19 cellular contexts compared by ENCODE assay signal in the genomic region with DNA sequence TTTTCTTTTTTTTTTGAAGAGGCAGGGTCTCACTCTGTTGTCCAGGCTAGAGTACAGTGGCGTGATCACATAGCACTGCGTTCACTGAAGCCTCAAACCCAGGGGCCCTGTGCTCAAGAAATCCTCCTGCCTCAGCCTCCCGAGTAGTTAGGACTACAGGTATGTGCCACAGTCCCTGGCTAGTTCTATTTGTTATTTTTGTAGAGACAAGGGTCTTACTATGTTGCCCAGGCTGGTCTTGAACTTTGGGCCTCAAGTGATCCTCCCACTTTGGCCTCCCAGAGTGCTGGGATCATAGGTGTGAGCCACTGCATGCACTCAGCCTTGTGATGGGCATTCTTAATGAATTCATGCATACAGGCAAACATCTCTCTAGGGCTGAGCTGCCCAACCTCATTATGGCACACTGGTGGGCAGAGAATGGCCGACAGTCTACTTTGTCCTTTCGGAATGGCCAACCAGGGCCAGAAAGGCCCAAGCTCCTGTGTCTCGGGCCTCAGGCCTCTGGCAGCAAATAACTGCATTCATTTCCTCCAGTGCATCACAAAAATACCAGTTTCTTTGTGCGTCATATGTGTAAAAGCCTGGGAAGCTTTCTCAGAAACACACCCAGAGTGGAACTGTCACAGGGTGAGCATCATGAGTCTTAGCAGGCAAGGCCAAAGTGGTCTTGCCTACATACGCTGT. TPM values are rescaled to one million over a fixed set of nuclear protein-coding genes. Genes with fewer than 3 reads are reported as not detected.
DNase-seq lines count a peak whose midpoint lies in the region; ATAC-seq and TF ChIP-seq lines count a peak whose summit lies in the region.
"Had no signal": no experiment of that assay in that cellular context is flagged by ENCODE, and none has a peak within 500 bp of the region (broad histone marks: within the 10 kb centered on the region; RNA-seq: fewer than 3 reads in every experiment).

No MANE protein-coding gene starts in this region.

- TF ChIP-seq POLR2A in body of pancreas (IDR thresholded peaks at IDR 0.05): no peak

- peaks cover 85% of the 10 kb centered on the region for H3K36me3 Mint-ChIP-seq in activated CD8-positive, alpha-beta T cell treated with anti-CD3 and anti-CD28 coated beads for 36 hours (ENCODE audit: low read depth)
- H3K36me3 Mint-ChIP-seq in activated CD8-positive, alpha-beta T cell treated with anti-CD3 and anti-CD28 coated beads, Interleukin-2, amount 10 ng/mL, durations not matched to agents 7 days and 5 days (ENCODE audit: low read depth): peaks cover 84% of the 10 kb centered on the region
- H3K36me3 Mint-ChIP-seq in Caco-2 (ENCODE audit: insufficient read depth, unreplicated experiment): peaks cover 7% of the 10 kb centered on the region
- no peaks in the 10 kb centered on the region for H3K36me3 Mint-ChIP-seq in progenitor cell of endocrine pancreas (ENCODE audit: insufficient read depth)

- CTCF ChIA-PET in activated CD8-positive, alpha-beta T cell treated with anti-CD3 and anti-CD28 coated beads for 36 hours (lab: Charles Lee): interaction anchor here (1.0 to 9.4 kb wide), 11 partner anchors 11 to 108 kb away, joined by 3 to 413 read pairs (median 4); partner anchors contain the start of gene ANXA6
- CTCF ChIA-PET in activated CD8-positive, alpha-beta T cell treated with anti-CD3 and anti-CD28 coated beads, Interleukin-2, amount 10 ng/mL, durations not matched to agents 7 days and 5 days (lab: Charles Lee): interaction anchor here (1.2 to 10.2 kb wide), 8 partner anchors 14 to 108 kb away, joined by 3 to 491 read pairs (median 8); partner anchors contain the start of gene ANXA6
- CTCF ChIA-PET in Caco-2 (lab: Charles Lee): interaction anchor here (0.8 to 2.9 kb wide), 5 partner anchors 20 to 109 kb away, joined by 4 to 19 read pairs (median 5); partner anchors contain the start of gene ANXA6

- no peaks in the 10 kb centered on the region for H3K9me3 Mint-ChIP-seq in activated CD8-positive, alpha-beta T cell treated with anti-CD3 and anti-CD28 coated beads for 36 hours
- no peaks in the 10 kb centered on the region for H3K9me3 Mint-ChIP-seq in activated CD8-positive, alpha-beta T cell treated with anti-CD3 and anti-CD28 coated beads, Interleukin-2, amount 10 ng/mL, durations not matched to agents 7 days and 5 days (ENCODE audit: insufficient read depth)
- H3K9me3 Mint-ChIP-seq in Caco-2 (ENCODE audit: unreplicated experiment) (no peaks in the 10 kb centered on the region), progenitor cell of endocrine pancreas (ENCODE audit: low read depth) (no peaks in the 10 kb centered on the region)
- H3K9me3 Mint-ChIP-seq: activated naive CD8-positive, alpha-beta T cell treated with anti-CD3 and anti-CD28 coated beads, Interleukin-2, amount 10 ng/mL, durations not matched to agents 7 days and 5 days had no signal

- no peak for DNase-seq in activated CD8-positive, alpha-beta T cell treated with anti-CD3 and anti-CD28 coated beads for 36 hours
- no peak for DNase-seq in activated CD8-positive, alpha-beta T cell treated with anti-CD3 and anti-CD28 coated beads, Interleukin-2, amount 10 ng/mL, durations not matched to agents 7 days and 5 days
- DNase-seq in Caco-2: no peak
- DNase-seq in body of pancreas: no peak
- DNase-seq in progenitor cell of endocrine pancreas (ENCODE audit: low spot score, unreplicated experiment): no peak
- no peak for DNase-seq in SW480 (ENCODE audit: low spot score)
- no peak for DNase-seq in cerebellar cortex (ENCODE audit: low spot score)
- DNase-seq: activated naive CD8-positive, alpha-beta T cell treated with anti-CD3 and anti-CD28 coated beads, Interleukin-2, amount 10 ng/mL, durations not matched to agents 7 days and 5 days; brain microvascular endothelial cell; C1 segment of cervical spinal cord; dermis blood vessel endothelial cell; left ventricle myocardium superior; NCI-H1092 treated with DMSO at 0.1 percent for 48 hours; NCI-H526; SHP77 treated with DMSO at 0.1 percent for 48 hours; stimulated activated CD4-positive, alpha-beta T cell treated with anti-CD3 and anti-CD28 coated beads, Interleukin-4, amount 100 ng/mL, for 4 hours had no signal

- peak overlapping the region; percentile 43 to 65 (median 52) for H3K27ac ChIP-seq in body of pancreas
- H3K27ac ChIP-seq: A549, brain microvascular endothelial cell, parathyroid adenoma had no signal

- H3K36me3 ChIP-seq in Caco-2 (ENCODE audit: control insufficient read depth, insufficient read depth, low read length): no peaks in the 10 kb centered on the region
- peaks cover 2 to 4% of the 10 kb centered on the region in 2 donors for H3K36me3 ChIP-seq in body of pancreas (replicated peaks in 1 of 2; ENCODE audit: insufficient read depth in 1 of 2, low read depth in 2 of 2)

- peak overlapping the region; percentile 76 for H3K27ac Mint-ChIP-seq in activated CD8-positive, alpha-beta T cell treated with anti-CD3 and anti-CD28 coated beads for 36 hours
- no peak overlapping the region for H3K27ac Mint-ChIP-seq in activated CD8-positive, alpha-beta T cell treated with anti-CD3 and anti-CD28 coated beads, Interleukin-2, amount 10 ng/mL, durations not matched to agents 7 days and 5 days
- H3K27ac Mint-ChIP-seq in Caco-2 (ENCODE audit: unreplicated experiment) (peak overlapping the region; percentile 90), progenitor cell of endocrine pancreas (peak overlapping the region; percentile 95)

- 83 to 93% methylated on average over 8 of the region's 8 CpGs for WGBS in body of pancreas, 2 donors

- no peak overlapping the region for H3K4me3 Mint-ChIP-seq in activated CD8-positive, alpha-beta T cell treated with anti-CD3 and anti-CD28 coated beads for 36 hours
- H3K4me3 Mint-ChIP-seq in activated CD8-positive, alpha-beta T cell treated with anti-CD3 and anti-CD28 coated beads, Interleukin-2, amount 10 ng/mL, durations not matched to agents 7 days and 5 days: no peak overlapping the region
- H3K4me3 Mint-ChIP-seq in Caco-2 (ENCODE audit: unreplicated experiment) (no peak overlapping the region), progenitor cell of endocrine pancreas (ENCODE audit: low read depth) (no peak overlapping the region)
- H3K4me3 Mint-ChIP-seq: activated naive CD8-positive, alpha-beta T cell treated with anti-CD3 and anti-CD28 coated beads, Interleukin-2, amount 10 ng/mL, durations not matched to agents 7 days and 5 days had no signal

- no peak overlapping the region for H3K4me3 ChIP-seq in Caco-2 (ENCODE audit: low read depth, low read length)
- H3K4me3 ChIP-seq in body of pancreas: no peak overlapping the region
- H3K4me3 ChIP-seq: A549 had no signal

- BruUV-seq in Caco-2 (replicated peaks; lab: Mats Ljungman, UMichigan): TSS peak; percentile 44

- POLR2A ChIA-PET in activated CD8-positive, alpha-beta T cell treated with anti-CD3 and anti-CD28 coated beads for 36 hours (lab: Charles Lee): interaction anchor here (0.7 to 1.4 kb wide), 2 partner anchors 11 to 52 kb away, joined by 3 read pairs; no protein-coding TSS in a partner anchor
- POLR2A ChIA-PET in activated CD8-positive, alpha-beta T cell treated with anti-CD3 and anti-CD28 coated beads, Interleukin-2, amount 10 ng/mL, durations not matched to agents 7 days and 5 days (lab: Charles Lee): interaction anchor here (0.7 to 1.6 kb wide), 2 partner anchors 20 to 673 kb away, joined by 3 to 5 read pairs; no protein-coding TSS in a partner anchor
- POLR2A ChIA-PET in Caco-2 (lab: Charles Lee): interaction anchor here (2.0 kb wide), 1 partner anchor 27 kb away, joined by 15 read pairs; the partner anchor contains the start of gene ANXA6

- intact Hi-C loops in activated CD8-positive, alpha-beta T cell treated with anti-CD3 and anti-CD28 coated beads for 36 hours (cut with micrococcal nuclease): no loop called here
- intact Hi-C loops in Caco-2 (cut with micrococcal nuclease; ENCODE audit: unreplicated experiment) (no loop called here), body of pancreas (cut with DNase I) (no loop called here)

- H3K4me1 ChIP-seq in Caco-2 (peaks cover 22% of the 10 kb centered on the region), body of pancreas (peaks cover 6% of the 10 kb centered on the region)
- H3K4me1 ChIP-seq: A549 had no signal

- no peak for TF ChIP-seq CTCF in activated CD8-positive, alpha-beta T cell treated with anti-CD3 and anti-CD28 coated beads for 36 hours (IDR thresholded peaks at IDR 0.05)
- TF ChIP-seq CTCF in Caco-2 (IDR thresholded peaks at IDR 0.05; ENCODE audit: insufficient read depth in 1 of 2, low read depth in 1 of 2, low read length in 1 of 2, severe bottlenecking in 1 of 2, unreplicated experiment in 1 of 2): no peak
- no peak for TF ChIP-seq CTCF in body of pancreas (IDR thresholded peaks at IDR 0.05)
- TF ChIP-seq CTCF in progenitor cell of endocrine pancreas (IDR thresholded peaks at IDR 0.05; ENCODE audit: unreplicated experiment): no peak

- no peak for ATAC-seq in activated CD8-positive, alpha-beta T cell treated with anti-CD3 and anti-CD28 coated beads for 36 hours
- no peak for ATAC-seq in activated CD8-positive, alpha-beta T cell treated with anti-CD3 and anti-CD28 coated beads, Interleukin-2, amount 10 ng/mL, durations not matched to agents 7 days and 5 days
- ATAC-seq in body of pancreas: peak; percentile 25
- no peak for ATAC-seq in GM21786 (IDR thresholded peaks at IDR 0.05; ENCODE audit: unreplicated experiment)
- ATAC-seq: A549, left ventricle myocardium superior had no signal

- no peaks in the 10 kb centered on the region for H3K27me3 ChIP-seq in Caco-2 (replicated peaks; ENCODE audit: control insufficient read depth, insufficient read depth, low read length)
- H3K27me3 ChIP-seq in body of pancreas: no peaks in the 10 kb centered on the region
- H3K27me3 ChIP-seq: brain microvascular endothelial cell had no signal

- peaks cover 66% of the 10 kb centered on the region for H3K4me1 Mint-ChIP-seq in activated CD8-positive, alpha-beta T cell treated with anti-CD3 and anti-CD28 coated beads for 36 hours (ENCODE audit: low read depth)
- peaks cover 40% of the 10 kb centered on the region for H3K4me1 Mint-ChIP-seq in activated CD8-positive, alpha-beta T cell treated with anti-CD3 and anti-CD28 coated beads, Interleukin-2, amount 10 ng/mL, durations not matched to agents 7 days and 5 days (ENCODE audit: low read depth)
- peaks cover 8% of the 10 kb centered on the region for H3K4me1 Mint-ChIP-seq in Caco-2 (ENCODE audit: low read depth, unreplicated experiment)
- H3K4me1 Mint-ChIP-seq in progenitor cell of endocrine pancreas (ENCODE audit: low read depth): peaks cover 8% of the 10 kb centered on the region

- H3K27me3 Mint-ChIP-seq in activated CD8-positive, alpha-beta T cell treated with anti-CD3 and anti-CD28 coated beads for 36 hours: no peaks in the 10 kb centered on the region
- no peaks in the 10 kb centered on the region for H3K27me3 Mint-ChIP-seq in activated CD8-positive, alpha-beta T cell treated with anti-CD3 and anti-CD28 coated beads, Interleukin-2, amount 10 ng/mL, durations not matched to agents 7 days and 5 days (ENCODE audit: low read depth)
- H3K27me3 Mint-ChIP-seq in Caco-2 (ENCODE audit: insufficient read depth, unreplicated experiment) (no peaks in the 10 kb centered on the region), progenitor cell of endocrine pancreas (no peaks in the 10 kb centered on the region)
- H3K27me3 Mint-ChIP-seq: activated naive CD8-positive, alpha-beta T cell treated with anti-CD3 and anti-CD28 coated beads, Interleukin-2, amount 10 ng/mL, durations not matched to agents 7 days and 5 days had no signal

- H3K9me3 ChIP-seq in Caco-2 (no peaks in the 10 kb centered on the region), body of pancreas (no peaks in the 10 kb centered on the region)
- H3K9me3 ChIP-seq: A549 had no signal

RNA-seq across cellular contexts. Expression of gene ANXA6, which starts 27.2 kb away (rescaled TPM):
- total RNA-seq in activated CD8-positive, alpha-beta T cell treated with anti-CD3 and anti-CD28 coated beads for 36 hours: 100 to 1,000 TPM; 328 to 336 TPM
- 100 to 1,000 TPM; 481 to 495 TPM for total RNA-seq in activated CD8-positive, alpha-beta T cell treated with anti-CD3 and anti-CD28 coated beads, Interleukin-2, amount 10 ng/mL, durations not matched to agents 7 days and 5 days
- 43.0 and 51.9 TPM in 2 replicates for total RNA-seq in Caco-2 (2022)
- total RNA-seq in body of pancreas: 10 to 100 TPM; 60.3 to 60.4 TPM
- 27.7 and 28.5 TPM in 2 replicates for total RNA-seq in progenitor cell of endocrine pancreas

RNA-seq across cellular contexts. Expression of gene TNIP1, which starts 49.5 kb away (rescaled TPM):
- total RNA-seq in activated CD8-positive, alpha-beta T cell treated with anti-CD3 and anti-CD28 coated beads for 36 hours: 100 to 1,000 TPM; 222 TPM
- 100 to 1,000 TPM; 132 to 138 TPM for total RNA-seq in activated CD8-positive, alpha-beta T cell treated with anti-CD3 and anti-CD28 coated beads, Interleukin-2, amount 10 ng/mL, durations not matched to agents 7 days and 5 days
- total RNA-seq in Caco-2 (2022): 62.7 and 65.7 TPM in 2 replicates
- total RNA-seq in body of pancreas: 100 to 1,000 TPM in 1 of 2 donors, 10 to 100 TPM in 1; 89.3 to 111 TPM
- 53.8 and 55.0 TPM in 2 replicates for total RNA-seq in progenitor cell of endocrine pancreas
